8 cellular contexts compared by ENCODE assay signal in the genomic region with DNA sequence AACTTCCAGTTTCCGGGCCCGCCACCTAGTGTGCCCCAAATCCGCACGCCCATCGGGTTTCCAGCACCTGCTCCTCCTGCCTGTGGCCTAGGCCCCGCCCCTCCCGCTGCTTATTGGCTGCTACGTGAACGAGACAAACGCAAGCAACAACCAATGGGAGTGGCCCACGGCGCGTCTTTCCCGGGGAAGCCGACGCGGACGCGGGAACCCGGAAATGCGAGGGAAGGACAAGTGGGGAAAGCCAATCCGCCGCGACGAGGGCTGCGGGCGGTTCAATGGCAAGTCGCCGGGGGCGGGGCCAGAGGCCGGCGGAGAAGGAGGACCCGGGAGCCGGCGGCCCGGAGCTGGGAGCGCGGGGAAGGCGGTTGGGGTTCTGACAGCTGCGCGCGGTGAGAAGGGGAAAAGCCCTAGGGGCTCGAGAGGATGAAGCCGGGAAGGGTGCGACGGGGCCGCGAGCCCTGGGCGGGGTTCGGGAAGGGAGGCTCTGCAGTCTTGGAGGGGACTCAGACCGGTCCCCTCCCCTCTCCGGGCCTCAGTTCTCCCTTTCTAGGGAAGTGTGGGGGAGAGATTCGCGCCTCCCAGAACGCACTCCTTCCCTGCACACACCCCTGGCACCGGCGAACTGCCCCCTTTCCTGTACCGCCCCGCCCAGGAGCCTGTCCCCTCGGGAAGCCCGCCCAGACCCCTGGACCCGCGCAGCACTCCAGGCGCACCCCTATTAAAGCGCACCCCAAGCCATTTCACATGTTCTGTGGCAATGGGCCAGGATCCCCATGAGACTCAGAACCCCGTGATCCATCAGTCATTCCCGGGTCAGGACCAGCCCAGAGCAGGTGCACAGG. TPM values are rescaled to one million over a fixed set of nuclear protein-coding genes. Genes with fewer than 3 reads are reported as not detected.
DNase-seq lines count a peak whose midpoint lies in the region; ATAC-seq, FAIRE-seq and TF ChIP-seq lines count a peak whose summit lies in the region.

A gene (plus strand): TSS at position 305 of the 842 bp plus-strand sequence. CDS start 1,696 bp downstream, outside the sequence.

- in situ Hi-C loops in HepG2 (cut with HindIII; ENCODE audit: extremely low pct_ligation_motif_present, low pct_unique_long_range_greater_than_20kb), result no loop called here

- TSS peak; percentile 85 for BruUV-seq in HepG2 (replicated peaks; lab: Mats Ljungman, UMichigan)

- peak; percentile 35 for TF ChIP-seq CTCF in HepG2 (CRISPR knock-in tag; IDR thresholded peaks at IDR 0.05)

- no peaks in the 10 kb centered on the region for H3K79me2 ChIP-seq in HepG2 (ENCODE audit: insufficient read depth, low read length)

- H3K36me3 Mint-ChIP-seq in CD4-positive, CD25-positive, alpha-beta regulatory T cell, result peaks cover 19% of the 10 kb centered on the region

- TF ChIP-seq POLR2A in HepG2 (IDR thresholded peaks at IDR 0.05; ENCODE audit: insufficient read depth in 1 of 2, low read depth in 2 of 2, low read length in 2 of 2), result peak; percentile 45 to 63

- peak; percentile 77 for FAIRE-seq in HepG2 (lab: Jason Lieb, UNC)

- peak within 1 kb of the TSS; percentile 83 for H3K27ac ChIP-seq in CD4-positive, CD25-positive, alpha-beta regulatory T cell (ENCODE audit: insufficient read depth, low read length, poor library complexity, severe bottlenecking)
- H3K27ac ChIP-seq in HepG2 (ENCODE audit: extremely low read length, insufficient read depth, low read length), result peak within 1 kb of the TSS; percentile 54

- CTCF ChIA-PET in HepG2 (lab: Yijun Ruan, JAX; ENCODE audit: low intra/inter-chr PET ratio, low total read pairs), result no interaction called here

- H3K9me3 Mint-ChIP-seq in CD4-positive, CD25-positive, alpha-beta regulatory T cell, result no peaks in the 10 kb centered on the region

- peak within 1 kb of the TSS; percentile 79 for H3K4me3 ChIP-seq in CD4-positive, CD25-positive, alpha-beta regulatory T cell (ENCODE audit: low read depth, low read length)
- H3K4me3 ChIP-seq in HepG2 (replicated peaks in 1 of 3; ENCODE audit: insufficient read depth in 1 of 3, low read depth in 2 of 3, low read length in 3 of 3), result peak within 1 kb of the TSS; percentile 65 to 99 (median 88)

- POLR2A ChIA-PET in HepG2 (lab: Yijun Ruan, JAX), result interaction anchor here (1.2 kb wide), 1 partner anchor 47 kb away, joined by 6 read pairs; a partner anchor contains a TSS

- H3K4me1 Mint-ChIP-seq in CD4-positive, CD25-positive, alpha-beta regulatory T cell, result peaks cover 4 to 40% (median 21%) of the 10 kb centered on the region in 4 donors

- H3K9ac ChIP-seq in HepG2 (ENCODE audit: insufficient read depth, low read depth, low read length), result peak within 1 kb of the TSS; percentile 86

- peak; percentile 91 to 94 for ATAC-seq in CD4-positive, CD25-positive, alpha-beta regulatory T cell (ENCODE audit: low read depth in 2 of 2)
- ATAC-seq in GM19438 (IDR thresholded peaks at IDR 0.05; ENCODE audit: low read depth, unreplicated experiment) (peak; percentile 77), HG03571 (IDR thresholded peaks at IDR 0.05; ENCODE audit: unreplicated experiment) (peak; percentile 75), HepG2 (peak; percentile 89)

- H3K4me3 Mint-ChIP-seq in CD4-positive, CD25-positive, alpha-beta regulatory T cell, result peak within 1 kb of the TSS; percentile 93 to 100 (median 98)

- no peak for TF ChIP-seq EP300 in HepG2 (IDR thresholded peaks at IDR 0.05; ENCODE audit: low read depth in 2 of 2, low read length in 2 of 2)
- TF ChIP-seq EP300 in HepG2 (CRISPR knock-in tag; IDR thresholded peaks at IDR 0.05; ENCODE audit: borderline replicate concordance), result no peak

- H3K27me3 ChIP-seq in CD4-positive, CD25-positive, alpha-beta regulatory T cell (ENCODE audit: control insufficient read depth, insufficient read depth, low read length), result no peaks in the 10 kb centered on the region
- H3K27me3 ChIP-seq in HepG2 (ENCODE audit: control insufficient read depth in 1 of 2, insufficient read depth in 2 of 2, low read length in 2 of 2), result no peaks in the 10 kb centered on the region

- WGBS in HepG2 (ENCODE audit: low lambda C conversion rate), result 1% methylated on average over 49 of the region's 67 CpGs

- peaks cover 17% of the 10 kb centered on the region for H3K36me3 ChIP-seq in CD4-positive, CD25-positive, alpha-beta regulatory T cell (ENCODE audit: control insufficient read depth, insufficient read depth, low read length)
- peaks cover 10 to 21% of the 10 kb centered on the region in 2 experiments for H3K36me3 ChIP-seq in HepG2 (replicated peaks in 1 of 2; ENCODE audit: control insufficient read depth in 1 of 2, insufficient read depth in 2 of 2, low read length in 2 of 2)

- peaks cover 9% of the 10 kb centered on the region for H3K27me3 Mint-ChIP-seq in CD4-positive, CD25-positive, alpha-beta regulatory T cell

- peak; percentile 97 to 100 (median 99) for DNase-seq in CD4-positive, CD25-positive, alpha-beta regulatory T cell
- DNase-seq in NCI-H774 (lab: John Stamatoyannopoulos, UW), result peak; percentile 100
- DNase-seq in activated CD4-positive, alpha-beta T cell treated with anti-CD3 and anti-CD28 coated beads, Interleukin-2, amount 50 U/mL, for 24 hours (ENCODE audit: low read depth in 1 of 2, low spot score in 1 of 2), result peak; percentile 97 to 99
- DNase-seq in dermis blood vessel endothelial cell, result peak; percentile 99
- peak; percentile 97 for DNase-seq in HepG2 (ENCODE audit: low spot score)
- peak; percentile 99 for DNase-seq in stimulated activated CD4-positive, alpha-beta T cell treated with anti-CD3 and anti-CD28 coated beads, Interleukin-2, amount 100 ng/mL, for 48 hours

- H3K27ac Mint-ChIP-seq in CD4-positive, CD25-positive, alpha-beta regulatory T cell, result peak within 1 kb of the TSS; percentile 96 to 97 (median 97)

- H4K20me1 ChIP-seq in HepG2 (ENCODE audit: insufficient read depth, low read length), result no peaks in the 10 kb centered on the region; the same call in 1 of the 2 replicates

- peak within 1 kb of the TSS; percentile 51 for H2AFZ ChIP-seq in HepG2 (ENCODE audit: low read length)

- peak within 1 kb of the TSS; percentile 95 for H3K4me2 ChIP-seq in HepG2 (ENCODE audit: low read depth, low read length)

- peaks cover 21% of the 10 kb centered on the region for H3K4me1 ChIP-seq in CD4-positive, CD25-positive, alpha-beta regulatory T cell (ENCODE audit: control insufficient read depth, insufficient read depth, low read length, poor library complexity, severe bottlenecking)
- H3K4me1 ChIP-seq in HepG2 (ENCODE audit: insufficient read depth, low read length), result peaks cover 21% of the 10 kb centered on the region

- intact Hi-C loops in HepG2 (cut with micrococcal nuclease; ENCODE audit: unreplicated experiment), result loop anchor here (2.0 kb wide), 1 partner anchor 202 kb away; no protein-coding TSS in a partner anchor

- no peaks in the 10 kb centered on the region for H3K9me3 ChIP-seq in CD4-positive, CD25-positive, alpha-beta regulatory T cell (ENCODE audit: control insufficient read depth in 2 of 2, low read length in 2 of 2)
- no peaks in the 10 kb centered on the region for H3K9me3 ChIP-seq in HepG2 (ENCODE audit: low read length)

- TF ChIP-seq RAD21 in HepG2 (CRISPR knock-in tag; IDR thresholded peaks at IDR 0.05), result no peak

TF ChIP-seq in HepG2, 621 proteins besides CTCF, POLR2A, EP300 and RAD21 (continues in another document):
- TF ChIP-seq ZBTB42 (CRISPR knock-in tag; IDR thresholded peaks at IDR 0.05), result 0 out of 2 replicates have a peak, but pooled peaks have one; percentile 37
- no peak for TF ChIP-seq ZNF20 (CRISPR knock-in tag; IDR thresholded peaks at IDR 0.05)
- no peak for TF ChIP-seq ZNF546 (CRISPR knock-in tag; conservative IDR thresholded peaks at IDR 0.05)
- no peak for TF ChIP-seq ZNF225 (CRISPR knock-in tag; IDR thresholded peaks at IDR 0.05)
- TF ChIP-seq PHF21A (CRISPR knock-in tag; IDR thresholded peaks at IDR 0.05), result no peak
- TF ChIP-seq, protein P1, sequence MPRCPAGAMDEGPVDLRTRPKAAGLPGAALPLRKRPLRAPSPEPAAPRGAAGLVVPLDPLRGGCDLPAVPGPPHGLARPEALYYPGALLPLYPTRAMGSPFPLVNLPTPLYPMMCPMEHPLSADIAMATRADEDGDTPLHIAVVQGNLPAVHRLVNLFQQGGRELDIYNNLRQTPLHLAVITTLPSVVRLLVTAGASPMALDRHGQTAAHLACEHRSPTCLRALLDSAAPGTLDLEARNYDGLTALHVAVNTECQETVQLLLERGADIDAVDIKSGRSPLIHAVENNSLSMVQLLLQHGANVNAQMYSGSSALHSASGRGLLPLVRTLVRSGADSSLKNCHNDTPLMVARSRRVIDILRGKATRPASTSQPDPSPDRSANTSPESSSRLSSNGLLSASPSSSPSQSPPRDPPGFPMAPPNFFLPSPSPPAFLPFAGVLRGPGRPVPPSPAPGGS (CRISPR knock-in tag; IDR thresholded peaks at IDR 0.05), result no peak

RNA-seq across cellular contexts. Expression of the gene that starts here (rescaled TPM):
- total RNA-seq in CD4-positive, CD25-positive, alpha-beta regulatory T cell, result 5.4 TPM
- polyA plus RNA-seq in CD4-positive, CD25-positive, alpha-beta regulatory T cell, result 1 to 10 TPM in 3 of 4 donors, under 1 TPM in 1; 0.79 to 4.7 (median 2.3) TPM
- total RNA-seq in dermis blood vessel endothelial cell (7.0 TPM in 2 replicates), HepG2 (2016; rRNA removed; fragmentation: Illumina TruSeq; extraction: Trizol) (1.1 and 3.0 TPM in 2 replicates)
- 0.35 and 0.71 TPM in 2 replicates for total RNA-seq in HepG2 (2016; cell fraction: cytosol; rRNA removed; fragmentation: Illumina TruSeq; extraction: Trizol; ENCODE audit: low read depth)
- total RNA-seq in HepG2 (2016; cell fraction: insoluble cytoplasmic fraction; rRNA removed; fragmentation: Illumina TruSeq; extraction: Trizol), result 1.1 and 2.7 TPM in 2 replicates
- 0.96 and 1.4 TPM in 2 replicates for total RNA-seq in HepG2 (2016; cell fraction: membrane; rRNA removed; fragmentation: Illumina TruSeq; extraction: Trizol)
- total RNA-seq in HepG2 (2016; cell fraction: nucleus; rRNA removed; fragmentation: Illumina TruSeq; extraction: Trizol), result 4.3 and 5.0 TPM in 2 replicates
- polyA plus RNA-seq in HepG2 (2011; rRNA removed), result 0.99 and 1.2 TPM in 2 replicates
- polyA plus RNA-seq in HepG2 (2011; cell fraction: cytosol; rRNA removed), result 1.1 and 1.4 TPM in 2 replicates
- 2.7 and 3.4 TPM in 2 replicates for polyA plus RNA-seq in HepG2 (2011; cell fraction: nucleus; rRNA removed)
- polyA plus RNA-seq in HepG2 (2012), result 2.5 and 2.6 TPM in 2 replicates
- 0.19 and 0.40 TPM in 2 replicates for polyA plus RNA-seq in HepG2 (2016; cell fraction: cytosol; fragmentation: Illumina TruSeq; extraction: Trizol; ENCODE audit: low read depth)
- polyA plus RNA-seq in HepG2 (2016; cell fraction: insoluble cytoplasmic fraction; fragmentation: Illumina TruSeq; extraction: Trizol; ENCODE audit: low read depth), result 0.85 and 1.5 TPM in 2 replicates
- 0.32 and 0.69 TPM in 2 replicates for polyA plus RNA-seq in HepG2 (2016; cell fraction: membrane; fragmentation: Illumina TruSeq; extraction: Trizol; ENCODE audit: low read depth)
- 3.1 TPM in 2 replicates for polyA plus RNA-seq in HepG2 (2016; cell fraction: nucleus; fragmentation: Illumina TruSeq; extraction: Trizol; ENCODE audit: insufficient read depth, low read depth)
- 4.5 and 6.7 TPM in 2 replicates for polyA minus RNA-seq in HepG2 (2011; rRNA and poly(A)+ RNA removed; ENCODE audit: low replicate concordance)
- 2.0 and 2.5 TPM in 2 replicates for polyA minus RNA-seq in HepG2 (2011; cell fraction: cytosol; rRNA and poly(A)+ RNA removed)
- 3.1 and 4.8 TPM in 2 replicates for polyA minus RNA-seq in HepG2 (2011; cell fraction: nucleus; rRNA and poly(A)+ RNA removed)

Comparison
In these comparisons a context has a peak if more than half of its experiments do, and no peak if none do; other contexts are left out.
1. Peak in every context shown above with its lines: DNase-seq, ATAC-seq, H3K4me3 ChIP-seq and H3K27ac ChIP-seq.